In the genomic region with DNA sequence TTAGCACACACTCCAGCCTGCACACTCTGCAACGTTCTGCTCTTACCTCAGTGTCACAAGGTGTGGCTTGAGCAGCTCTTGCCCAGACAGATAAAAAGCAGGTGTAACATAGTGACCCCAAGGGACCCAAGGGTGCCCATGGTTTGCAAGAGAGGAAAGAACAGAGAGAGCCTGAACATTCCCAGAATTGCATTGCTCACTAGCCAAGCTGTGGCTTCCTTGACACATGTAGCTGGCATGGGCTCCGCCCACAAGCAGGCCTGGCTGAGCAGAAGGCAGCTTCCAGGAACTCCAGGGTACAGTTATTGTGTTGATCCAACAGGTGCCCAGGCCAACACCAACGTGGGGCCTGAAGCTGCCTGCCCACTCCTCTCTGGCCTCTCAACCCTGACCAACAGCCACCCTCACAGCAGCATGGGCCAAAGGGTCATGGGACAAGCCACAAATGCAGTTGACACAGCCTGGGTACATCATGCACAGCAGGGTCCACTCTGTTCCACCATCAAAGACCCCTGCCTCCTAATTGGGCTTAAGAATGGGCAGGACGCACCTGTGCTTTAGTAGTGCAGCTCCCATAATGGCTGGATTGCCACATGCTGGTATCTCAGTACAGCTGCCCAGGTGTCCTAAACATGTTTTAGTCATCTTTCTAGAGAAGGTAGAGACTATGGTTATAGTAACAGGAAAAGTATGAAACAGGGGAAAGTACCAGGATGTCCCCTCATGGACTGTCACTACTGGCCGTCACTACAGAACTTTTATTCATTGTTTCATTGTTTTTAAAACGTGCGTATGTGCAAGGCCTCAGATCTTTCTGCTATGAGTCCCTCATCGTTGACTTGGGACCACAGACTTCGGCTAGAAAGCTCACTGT, we compare ENCODE assay signal across 13 cellular contexts.
DNase-seq lines count a peak whose midpoint lies in the region; ATAC-seq, FAIRE-seq and TF ChIP-seq lines count a peak whose summit lies in the region.
"Had no signal": no experiment of that assay in that cellular context is flagged by ENCODE, and none has a peak within 500 bp of the region (broad histone marks: within the 10 kb centered on the region; RNA-seq: fewer than 3 reads in every experiment).

No MANE protein-coding gene starts in this region.

- TF ChIP-seq CTCF in RWPE1 (conservative IDR thresholded peaks at IDR 0.05; ENCODE audit: low read depth), result no peak

- intact Hi-C loops in left cardiac atrium (cut with DNase I) (no loop called here), head of caudate nucleus (cut with DNase I) (no loop called here)

- WGBS in small intestine, 3 donors, result 75 to 76% (median 76%) methylated on average over 9 of the region's 9 CpGs

- FAIRE-seq in GM12891 (lab: Jason Lieb, UNC) (peak; percentile 23), small intestine (lab: Jason Lieb, UNC) (no peak)

- CTCF ChIA-PET in RWPE1 (lab: Yijun Ruan, JAX), result interaction anchor here (0.9 kb wide), 1 partner anchor 58 kb away, joined by 4 read pairs; no protein-coding TSS in a partner anchor

- H3K27me3 ChIP-seq in small intestine (ENCODE audit: control insufficient read depth in 2 of 2, insufficient read depth in 2 of 2, low read length in 2 of 2), result no peaks in the 10 kb centered on the region

- no peaks in the 10 kb centered on the region for H3K36me3 ChIP-seq in small intestine (ENCODE audit: control insufficient read depth in 2 of 2, insufficient read depth in 2 of 2, low read length in 2 of 2)
- H3K36me3 ChIP-seq: thoracic aorta had no signal

- H3K4me3 ChIP-seq in small intestine (ENCODE audit: low read depth in 1 of 2, low read length in 2 of 2), result no peak overlapping the region
- H3K4me3 ChIP-seq: thoracic aorta had no signal

- POLR2A ChIA-PET in RWPE1 (lab: Yijun Ruan, JAX; ENCODE audit: low non-redundant PET), result no interaction called here

- no peak for TF ChIP-seq POLR2A in GM12891 (IDR thresholded peaks at IDR 0.05; ENCODE audit: low read depth, low read length)

- H3K4me1 ChIP-seq in small intestine (ENCODE audit: control insufficient read depth in 2 of 2, insufficient read depth in 1 of 2, low read depth in 1 of 2, low read length in 1 of 2), result no peaks in the 10 kb centered on the region

- DNase-seq in GM12891 (ENCODE audit: insufficient read length, low spot score) (no peak), RWPE1 (ENCODE audit: low spot score) (peak; percentile 15), left cardiac atrium (no peak), small intestine (peak; percentile 20), head of caudate nucleus (no peak)
- DNase-seq in activated CD8-positive, alpha-beta memory T cell treated with anti-CD3 and anti-CD28 coated beads for 24 hours, result no peak
- DNase-seq: activated CD4-positive, alpha-beta T cell treated with anti-CD3 and anti-CD28 coated beads, Interleukin-2, amount 50 U/mL, for 1 hour; HCEC 1CT; NCI-H526; stimulated activated CD4-positive, alpha-beta T cell treated with anti-CD3 and anti-CD28 coated beads, Interleukin-4, amount 100 ng/mL, for 1 hour had no signal

- H3K9me3 ChIP-seq in small intestine (ENCODE audit: control insufficient read depth, low read depth), result no peaks in the 10 kb centered on the region
- H3K9me3 ChIP-seq: thoracic aorta had no signal

- ATAC-seq in left cardiac atrium (peak; percentile 36 to 40), GM19324 (IDR thresholded peaks at IDR 0.05; ENCODE audit: low FRiP score, unreplicated experiment) (no peak), GM18519 (IDR thresholded peaks at IDR 0.05; ENCODE audit: low FRiP score, unreplicated experiment) (no peak)

- H3K27ac ChIP-seq in RWPE1 (no peak overlapping the region), small intestine (ENCODE audit: low read depth in 1 of 2, low read length in 1 of 2) (no peak overlapping the region)
- H3K27ac ChIP-seq: thoracic aorta had no signal

TF ChIP-seq in GM12891, 5 proteins besides CTCF, POLR2A, EP300 and RAD21:
- TF ChIP-seq POLR2AphosphoS5 (IDR thresholded peaks at IDR 0.05; ENCODE audit: low read depth, low read length) (no peak), TAF1 (IDR thresholded peaks at IDR 0.05; ENCODE audit: low read depth, low read length) (no peak), POU2F2 (IDR thresholded peaks at IDR 0.05; ENCODE audit: low read depth, low read length) (no peak), PAX5 (IDR thresholded peaks at IDR 0.05; ENCODE audit: insufficient read depth, low read length, severe bottlenecking) (no peak), SPI1 (IDR thresholded peaks at IDR 0.05; ENCODE audit: low read depth, low read length) (no peak)

Comparison
In these comparisons a context has a peak if more than half of its experiments do, and no peak if none do; other contexts are left out.
1. DNase-seq: peak in RWPE1 (single experiment) and small intestine (single experiment); none in GM12891 (single experiment), left cardiac atrium (single experiment), activated CD8-positive, alpha-beta memory T cell treated with anti-CD3 and anti-CD28 coated beads for 24 hours (single experiment) and head of caudate nucleus (0 of 42).
2. ATAC-seq: peak in left cardiac atrium (2 of 2); none in GM19324 (single experiment) and GM18519 (single experiment).